Comparison of ENCODE assay signal across 1 cellular context in genomic region chr11:86806903-86807302, GRCh38.
TF ChIP-seq lines count a peak whose summit lies in the region.

No MANE protein-coding gene starts in this region.

TF ChIP-seq in IMR-90, 13 proteins besides CTCF, POLR2A, EP300 and RAD21:
- no peak for TF ChIP-seq SMC3 (IDR thresholded peaks at IDR 0.05; ENCODE audit: low read depth, low read length)
- TF ChIP-seq RFX5 (IDR thresholded peaks at IDR 0.05; ENCODE audit: low read depth, low read length), result no peak
- no peak for TF ChIP-seq CHD1 (IDR thresholded peaks at IDR 0.05; ENCODE audit: low read depth, low read length)
- TF ChIP-seq MAFK (IDR thresholded peaks at IDR 0.05; ENCODE audit: low read depth, low read length), result no peak
- TF ChIP-seq FOS (IDR thresholded peaks at IDR 0.05; ENCODE audit: low read depth, low read length), result no peak
- no peak for TF ChIP-seq ELK1 (IDR thresholded peaks at IDR 0.05; ENCODE audit: borderline replicate concordance, low read depth, low read length)
- TF ChIP-seq CEBPB (IDR thresholded peaks at IDR 0.05; ENCODE audit: low read depth, low read length), result no peak
- no peak for TF ChIP-seq USF2 (IDR thresholded peaks at IDR 0.05; ENCODE audit: low read depth, low read length)
- TF ChIP-seq MXI1 (IDR thresholded peaks at IDR 0.05; ENCODE audit: borderline replicate concordance, low read depth, low read length), result no peak
- TF ChIP-seq NFE2L2 (IDR thresholded peaks at IDR 0.05; ENCODE audit: low read depth, low read length), result no peak
- no peak for TF ChIP-seq BHLHE40 (IDR thresholded peaks at IDR 0.05; ENCODE audit: low read depth, low read length)
- TF ChIP-seq MAZ (IDR thresholded peaks at IDR 0.05; ENCODE audit: borderline replicate concordance, low read depth, low read length), result no peak
- TF ChIP-seq RCOR1 (IDR thresholded peaks at IDR 0.05; ENCODE audit: insufficient replicate concordance, low read length), result no peak
TF ChIP-seq in IMR-90: peak in this region for 0.
